ENCODE assay signal across 8 cellular contexts in the genomic region with DNA sequence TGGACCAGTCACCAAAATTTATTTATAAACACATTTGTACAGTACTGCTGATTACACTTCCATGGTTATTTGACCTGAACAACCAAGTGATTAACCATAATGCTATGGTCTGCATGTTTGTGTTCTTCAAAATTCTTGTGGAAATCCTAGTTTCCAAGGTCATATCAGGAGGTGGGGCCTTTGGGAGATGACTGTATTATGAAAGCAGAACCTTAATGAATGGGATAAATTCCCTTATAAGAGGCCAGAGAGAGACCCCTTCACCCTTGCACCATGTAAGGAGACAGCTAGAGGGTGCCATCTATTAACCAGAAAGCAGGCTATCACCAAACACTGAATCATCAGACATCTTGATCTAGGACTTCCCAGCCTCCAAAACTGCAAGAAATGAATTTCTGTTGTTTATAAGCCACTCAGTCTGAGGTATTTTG. TPM values are rescaled to one million over a fixed set of nuclear protein-coding genes. Genes with fewer than 3 reads are reported as not detected.
A peak's percentile ranks its signal among the peaks of the same experiment; 100 is the strongest.
DNase-seq lines count a peak whose midpoint lies in the region; ATAC-seq and TF ChIP-seq lines count a peak whose summit lies in the region.

No MANE protein-coding gene starts in this region.

- TF ChIP-seq CTCF in gastrocnemius medialis (IDR thresholded peaks at IDR 0.05 in 4 of 5, conservative IDR thresholded peaks at IDR 0.05 in 1 of 5) (peak in 3 of 5 experiments; percentile 24 to 42 (median 26)), suprapubic skin (IDR thresholded peaks at IDR 0.05) (no peak)

- H3K4me3 ChIP-seq in GM23248 (0 out of 2 replicates have a peak overlapping the region, but pooled peaks have one; percentile 20), SJCRH30 (no peak overlapping the region), gastrocnemius medialis (peak overlapping the region in 2 of 4 donors; percentile 22 to 97), suprapubic skin (no peak overlapping the region)

- intact Hi-C loops in gastrocnemius medialis (cut with DNase I; ENCODE audit: low total_unique reads): no loop called here

- no peak for TF ChIP-seq POLR2A in erythroblast (IDR thresholded peaks at IDR 0.05; ENCODE audit: low read length)
- TF ChIP-seq POLR2A in gastrocnemius medialis (IDR thresholded peaks at IDR 0.05): no peak
- TF ChIP-seq POLR2A in suprapubic skin (IDR thresholded peaks at IDR 0.05): no peak

- no peaks in the 10 kb centered on the region for H4K20me1 ChIP-seq in GM23248 (ENCODE audit: insufficient read depth)

- H3K4me1 ChIP-seq in GM23248 (ENCODE audit: insufficient read depth) (peaks cover 25% of the 10 kb centered on the region), SJCRH30 (peaks cover 12% of the 10 kb centered on the region), gastrocnemius medialis (peaks cover 24 to 25% of the 10 kb centered on the region in 2 donors), suprapubic skin (peaks cover 28% of the 10 kb centered on the region)

- no peak overlapping the region for H3K9ac ChIP-seq in GM23248

- in situ Hi-C loops in GM23248 (cut with MboI): no loop called here
- in situ Hi-C loops in gastrocnemius medialis (cut with MboI; ENCODE audit: low sequenced_read_pairs in 4 of 4): no loop called here

- H3K36me3 ChIP-seq in GM23248 (ENCODE audit: low read depth) (no peaks in the 10 kb centered on the region), SJCRH30 (no peaks in the 10 kb centered on the region), gastrocnemius medialis (no peaks in the 10 kb centered on the region), suprapubic skin (no peaks in the 10 kb centered on the region)

- peaks cover 9% of the 10 kb centered on the region; the same call in 1 of the 2 replicates for H3K79me2 ChIP-seq in GM23248 (ENCODE audit: insufficient read depth)

- no peaks in the 10 kb centered on the region for H3K9me2 ChIP-seq in GM23248 (ENCODE audit: insufficient read depth)

- H2AFZ ChIP-seq in GM23248: peak overlapping the region; percentile 37; the same call in 1 of the 2 replicates

- ATAC-seq in gastrocnemius medialis (peak in 1 of 2 donors; percentile 27), HG03457 (IDR thresholded peaks at IDR 0.05; ENCODE audit: unreplicated experiment) (no peak)

- H3K4me2 ChIP-seq in GM23248 (ENCODE audit: unreplicated experiment): peak overlapping the region; percentile 85

- DNase-seq in COR-L47 (lab: John Stamatoyannopoulos, UW): peak; percentile 15
- peak; percentile 54 for DNase-seq in GM23248
- peak; percentile 11 to 39 for DNase-seq in SJCRH30
- DNase-seq in erythroblast (lab: John Stamatoyannopoulos, UW): peak; percentile 15 to 19
- DNase-seq in gastrocnemius medialis: no peak
- DNase-seq in suprapubic skin (ENCODE audit: low spot score in 2 of 2): no peak
- no peak for DNase-seq in stimulated activated CD4-positive, alpha-beta T cell treated with anti-CD3 and anti-CD28 coated beads, Interleukin-1b, Interleukin-23, amount 100 ng/mL, for 48 hours

- H3K9me3 ChIP-seq in GM23248 (ENCODE audit: low read depth) (no peaks in the 10 kb centered on the region), SJCRH30 (replicated peaks) (0 out of 2 replicates have a peak, but pooled peaks cover 2% of the 10 kb centered on the region), gastrocnemius medialis (no peaks in the 10 kb centered on the region), suprapubic skin (no peaks in the 10 kb centered on the region)

- H3K27ac ChIP-seq in GM23248 (no peak overlapping the region; the same call in 1 of the 2 replicates), SJCRH30 (no peak overlapping the region), gastrocnemius medialis (peak overlapping the region; percentile 94 to 99 (median 98)), suprapubic skin (no peak overlapping the region)

- H3K27me3 ChIP-seq in GM23248 (replicated peaks; ENCODE audit: insufficient read depth) (no peaks in the 10 kb centered on the region), SJCRH30 (no peaks in the 10 kb centered on the region), gastrocnemius medialis (no peaks in the 10 kb centered on the region), suprapubic skin (no peaks in the 10 kb centered on the region)

- TF ChIP-seq EP300 in suprapubic skin (IDR thresholded peaks at IDR 0.05): no peak

- H3F3A ChIP-seq in GM23248 (ENCODE audit: insufficient read depth): peaks cover 14% of the 10 kb centered on the region

RNA-seq across cellular contexts. Expression of a gene that starts 1.9 kb away (rescaled TPM):
- 5.9 and 10.4 TPM in 2 replicates for total RNA-seq in GM23248 (2014; rRNA removed; shearing (Covaris generic))
- polyA plus RNA-seq in GM23248 (2016; fragmentation: Nextera tagmentation; extraction: Ambion mirVana): 5.5 and 7.8 TPM in 2 replicates
- total RNA-seq in SJCRH30 (2014; rRNA removed; shearing (Covaris generic)): 15.1 and 16.1 TPM in 2 replicates
- total RNA-seq in gastrocnemius medialis: 10 to 100 TPM; 19.6 to 35.9 (median 31.8) TPM
- total RNA-seq in suprapubic skin: 10 to 100 TPM; 26.3 to 61.4 (median 37.3) TPM

RNA-seq across cellular contexts. Expression of a gene that starts 28.3 kb away (rescaled TPM):
- 95.4 and 96.7 TPM in 2 replicates for total RNA-seq in GM23248 (2014; rRNA removed; shearing (Covaris generic))
- polyA plus RNA-seq in GM23248 (2016; fragmentation: Nextera tagmentation; extraction: Ambion mirVana): 178 and 181 TPM in 2 replicates
- 128 and 159 TPM in 2 replicates for total RNA-seq in SJCRH30 (2014; rRNA removed; shearing (Covaris generic))
- total RNA-seq in gastrocnemius medialis (10 to 100 TPM; 23.2 to 32.2 (median 30.4) TPM), suprapubic skin (10 to 100 TPM; 18.3 to 33.1 (median 23.6) TPM)

Comparison
In these comparisons a context has a peak if more than half of its experiments do, and no peak if none do; other contexts are left out.
1. DNase-seq: peak in COR-L47 (single experiment), GM23248 (single experiment), SJCRH30 (2 of 2) and erythroblast (2 of 2); none in gastrocnemius medialis (0 of 2), suprapubic skin (0 of 2) and stimulated activated CD4-positive, alpha-beta T cell treated with anti-CD3 and anti-CD28 coated beads, Interleukin-1b, Interleukin-23, amount 100 ng/mL, for 48 hours (single experiment).
2. H3K27ac ChIP-seq: peak in gastrocnemius medialis (4 of 4); none in GM23248 (single experiment), SJCRH30 (single experiment) and suprapubic skin (single experiment).
3. CTCF ChIP-seq: peak in gastrocnemius medialis (3 of 5); none in suprapubic skin (0 of 2).